Comparison of ENCODE assay signal across 8 cellular contexts in genomic region chr1:110196917-110197782, GRCh38. TPM values are rescaled to one million over a fixed set of nuclear protein-coding genes. Genes with fewer than 3 reads are reported as not detected.
DNase-seq lines count a peak whose midpoint lies in the region; ATAC-seq and TF ChIP-seq lines count a peak whose summit lies in the region.

No MANE protein-coding gene starts in this region.

- H3K9me3 ChIP-seq in IMR-90 (ENCODE audit: control insufficient read depth, insufficient read depth, low read length) (no peaks in the 10 kb centered on the region), OCI-LY7 (ENCODE audit: low read length) (no peaks in the 10 kb centered on the region)

- no peaks in the 10 kb centered on the region for H3K79me1 ChIP-seq in IMR-90 (ENCODE audit: low read depth in 1 of 2, low read length in 2 of 2)

- no peak overlapping the region for H2BK5ac ChIP-seq in IMR-90 (ENCODE audit: low read depth, low read length, poor library complexity, severe bottlenecking)

- no peak overlapping the region for H2BK120ac ChIP-seq in IMR-90 (ENCODE audit: low read depth, low read length)

- H3K4ac ChIP-seq in IMR-90 (ENCODE audit: low read depth, low read length): no peak overlapping the region

- H3K4me3 ChIP-seq in IMR-90 (ENCODE audit: insufficient read depth, low read depth, low read length) (no peak overlapping the region), OCI-LY7 (ENCODE audit: low read depth, low read length, poor library complexity, severe bottlenecking) (no peak overlapping the region), foreskin fibroblast (ENCODE audit: low read depth in 1 of 2, low read length in 2 of 2) (no peak overlapping the region)

- H4K8ac ChIP-seq in IMR-90 (ENCODE audit: low read depth in 2 of 2, low read length in 2 of 2): no peak overlapping the region

- dilution Hi-C loops in IMR-90 (cut with HindIII; ENCODE audit: low sequenced_read_pairs, unreplicated experiment): no loop called here

- H3K18ac ChIP-seq in IMR-90 (ENCODE audit: low read depth, low read length): no peak overlapping the region

- no peaks in the 10 kb centered on the region for H3K9me2 ChIP-seq in OCI-LY7 (ENCODE audit: insufficient read depth, low read length)

- 73% methylated on average over 3 of the region's 12 CpGs; no CpG with 5 or more reads in 1 of the 2 experiments for WGBS in IMR-90 (ENCODE audit: extremely low coverage in 2 of 2, insufficient read length in 1 of 2), 2 experiments

- H2AFZ ChIP-seq in IMR-90 (replicated peaks; ENCODE audit: low read length, poor library complexity) (peak overlapping the region; percentile 24), OCI-LY7 (ENCODE audit: low read length) (no peak overlapping the region)

- no peak overlapping the region for H4K91ac ChIP-seq in IMR-90 (ENCODE audit: insufficient read depth, low read depth, low read length)

- no peaks in the 10 kb centered on the region for H3K9me1 ChIP-seq in IMR-90 (ENCODE audit: insufficient read depth, low read length)

- H3K79me2 ChIP-seq in OCI-LY7 (ENCODE audit: insufficient read depth, low read depth, low read length): no peaks in the 10 kb centered on the region

- no peak overlapping the region for H3K9ac ChIP-seq in IMR-90 (ENCODE audit: low read depth, low read length)

- DNase-seq in AG08395 (ENCODE audit: low spot score) (peak; percentile 85), IMR-90 (peak; percentile 41), OCI-LY7 (ENCODE audit: low spot score) (peak; percentile 67), foreskin fibroblast (peak in 1 of 2 donors; percentile 64), retina (peak; percentile 69)
- DNase-seq in activated T-cell treated with anti-CD3 and anti-CD28 coated beads, Interleukin-2, amount 50 U/mL, for 48 hours: peak; percentile 54 to 61

- peak; percentile 58 for ATAC-seq in GM18502 (IDR thresholded peaks at IDR 0.05; ENCODE audit: poor library complexity, unreplicated experiment)
- ATAC-seq in IMR-90 (ENCODE audit: low read depth): peak; percentile 97
- no peak for ATAC-seq in GM18519 (IDR thresholded peaks at IDR 0.05; ENCODE audit: low FRiP score, unreplicated experiment)

- H3K56ac ChIP-seq in IMR-90 (ENCODE audit: extremely low read depth, insufficient read depth, low read length): no peak overlapping the region

- H4K20me1 ChIP-seq in IMR-90 (ENCODE audit: insufficient read depth, low read length) (no peaks in the 10 kb centered on the region), OCI-LY7 (ENCODE audit: insufficient read depth, low read length) (no peaks in the 10 kb centered on the region)

- CTCF ChIA-PET in IMR-90 (lab: Yijun Ruan, JAX) (interaction anchor here (0.6 to 2.5 kb wide), 17 partner anchors 10 to 299 kb away, joined by 3 to 20 read pairs (median 4); partner anchors contain the start of gene RBM15), OCI-LY7 (lab: Charles Lee; ENCODE audit: unreplicated experiment) (interaction anchor here (0.5 to 1.1 kb wide), 2 partner anchors 106 to 115 kb away, joined by 3 read pairs; no protein-coding TSS in a partner anchor)

- no peak overlapping the region for H2AK5ac ChIP-seq in IMR-90 (ENCODE audit: low read depth, low read length)

- no peak for TF ChIP-seq POLR2A in IMR-90 (IDR thresholded peaks at IDR 0.05; ENCODE audit: low read depth, low read length)

- no peak overlapping the region for H4K5ac ChIP-seq in IMR-90 (ENCODE audit: low read depth, low read length)

- H3K36me3 ChIP-seq in IMR-90 (ENCODE audit: control insufficient read depth, insufficient read depth, low read length): no peaks in the 10 kb centered on the region
- H3K36me3 ChIP-seq in OCI-LY7 (ENCODE audit: insufficient read depth, low read length): no peaks in the 10 kb centered on the region

- H2AK9ac ChIP-seq in IMR-90 (replicated peaks; ENCODE audit: low read depth, low read length, poor library complexity): peak overlapping the region; percentile 11

- H3K27me3 ChIP-seq in IMR-90 (ENCODE audit: control insufficient read depth, insufficient read depth, low read length): peaks cover 9% of the 10 kb centered on the region

- H2BK20ac ChIP-seq in IMR-90 (ENCODE audit: low read depth, low read length): no peak overlapping the region

- H3K4me1 ChIP-seq in IMR-90 (ENCODE audit: control insufficient read depth, insufficient read depth, low read length): 0 out of 2 replicates have a peak, but pooled peaks cover 1% of the 10 kb centered on the region
- H3K4me1 ChIP-seq in OCI-LY7 (ENCODE audit: insufficient read depth, low read length, poor library complexity, severe bottlenecking): no peaks in the 10 kb centered on the region

- no peak overlapping the region for H2BK15ac ChIP-seq in IMR-90 (ENCODE audit: low read depth, low read length)

- in situ Hi-C loops in IMR-90 (cut with MboI; ENCODE audit: low sequenced_read_pairs): no loop called here

- H3K27ac ChIP-seq in IMR-90 (ENCODE audit: insufficient read depth, low read length) (no peak overlapping the region), OCI-LY7 (ENCODE audit: low read depth, low read length, poor library complexity, severe bottlenecking) (no peak overlapping the region)

- H3K4me2 ChIP-seq in IMR-90 (ENCODE audit: low read depth, low read length) (no peak overlapping the region), OCI-LY7 (ENCODE audit: low read length) (no peak overlapping the region)

- TF ChIP-seq RAD21 in IMR-90 (IDR thresholded peaks at IDR 0.05; ENCODE audit: low read length): peak; percentile 70

- intact Hi-C loops in IMR-90 (cut with micrococcal nuclease): loop anchor here (1.0 kb wide), 2 partner anchors 263 to 299 kb away; no protein-coding TSS in a partner anchor
- intact Hi-C loops in OCI-LY7 (cut with micrococcal nuclease; ENCODE audit: unreplicated experiment): loop anchor here (2.0 kb wide), 1 partner anchor 300 kb away; no protein-coding TSS in a partner anchor

- TF ChIP-seq CTCF in IMR-90 (conservative IDR thresholded peaks at IDR 0.05; ENCODE audit: low read depth, low read length): peak; percentile 81
- peak; percentile 94 for TF ChIP-seq CTCF in OCI-LY7 (conservative IDR thresholded peaks at IDR 0.05; ENCODE audit: low read length)
- TF ChIP-seq CTCF in foreskin fibroblast (IDR thresholded peaks at IDR 0.05; ENCODE audit: low read depth, low read length): peak; percentile 97

- POLR2A ChIA-PET in IMR-90 (lab: Charles Lee; ENCODE audit: unreplicated experiment) (no interaction called here), OCI-LY7 (lab: Charles Lee) (interaction anchor here (0.6 kb wide), 1 partner anchor 172 kb away, joined by 3 read pairs; no protein-coding TSS in a partner anchor)

- BruUV-seq in IMR-90 (replicated peaks; lab: Mats Ljungman, UMichigan): no TSS peak
- BruUV-seq in OCI-LY7 (replicated peaks; lab: Mats Ljungman, UMichigan): no TSS peak

- no peak overlapping the region for H3K14ac ChIP-seq in IMR-90 (replicated peaks; ENCODE audit: low read depth, low read length)

- H3K23ac ChIP-seq in IMR-90 (ENCODE audit: low read depth, low read length): no peak overlapping the region

TF ChIP-seq in IMR-90, 13 proteins besides CTCF, POLR2A, EP300 and RAD21:
- TF ChIP-seq SMC3 (IDR thresholded peaks at IDR 0.05; ENCODE audit: low read depth, low read length): peak; percentile 64
- no peak for TF ChIP-seq CHD1 (IDR thresholded peaks at IDR 0.05; ENCODE audit: low read depth, low read length)
TF ChIP-seq in IMR-90: peak in this region for 1.

RNA-seq across cellular contexts. Expression of gene KCNC4, which starts 13.0 kb away (rescaled TPM):
- total RNA-seq in IMR-90 (2012; rRNA removed) (0.18 and 0.28 TPM in 2 replicates), OCI-LY7 (2022) (17.8 and 18.5 TPM in 2 replicates)
- 1.9 and 2.3 TPM in 2 replicates for polyA plus RNA-seq in IMR-90 (2012; rRNA removed)
- polyA plus RNA-seq in IMR-90 (2012; cell fraction: cytosol; rRNA removed): 1.3 and 2.1 TPM in 2 replicates
- 2.6 and 5.8 TPM in 2 replicates for polyA plus RNA-seq in IMR-90 (2012; cell fraction: nucleus; rRNA removed; ENCODE audit: low replicate concordance)
- 3.9 and 5.6 TPM in 2 replicates for total RNA-seq in OCI-LY7 (2014; rRNA removed; shearing (Covaris generic))

RNA-seq across cellular contexts. Expression of gene SLC6A17, which starts 46.9 kb away (rescaled TPM):
- 0.54 and 0.83 TPM in 2 replicates for total RNA-seq in IMR-90 (2012; rRNA removed)
- polyA plus RNA-seq in IMR-90 (2012; rRNA removed): 0.82 and 1.8 TPM in 2 replicates
- 0.38 and 0.54 TPM in 2 replicates for polyA plus RNA-seq in IMR-90 (2012; cell fraction: cytosol; rRNA removed)
- polyA plus RNA-seq in IMR-90 (2012; cell fraction: nucleus; rRNA removed; ENCODE audit: low replicate concordance): 0.87 and 2.2 TPM in 2 replicates
- total RNA-seq in OCI-LY7 (2014; rRNA removed; shearing (Covaris generic)): not detected in 2 replicates
- total RNA-seq in OCI-LY7 (2022): not detected in 2 replicates
